ENCODE assay signal across 9 cellular contexts in genomic region chr7:116653204-116653603, GRCh38. TPM values are rescaled to one million over a fixed set of nuclear protein-coding genes. Genes with fewer than 3 reads are reported as not detected.
DNase-seq lines count a peak whose midpoint lies in the region; ATAC-seq, FAIRE-seq and TF ChIP-seq lines count a peak whose summit lies in the region.
"Had no signal": no experiment of that assay in that cellular context is flagged by ENCODE, and none has a peak within 500 bp of the region (broad histone marks: within the 10 kb centered on the region; RNA-seq: fewer than 3 reads in every experiment).

No MANE protein-coding gene starts in this region.

- peak; percentile 42 for DNase-seq in H54 (ENCODE audit: insufficient read length, low spot score)
- DNase-seq in fibroblast of lung (ENCODE audit: low read depth in 2 of 2): peak; percentile 27 to 94
- DNase-seq in smooth muscle cell (lab: John Stamatoyannopoulos, UW; ENCODE audit: unreplicated experiment): no peak
- DNase-seq in nephron progenitor cell: no peak

- FAIRE-seq in H54 (lab: Jason Lieb, UNC): peak; percentile 97
- FAIRE-seq: H1 had no signal

- H3K9me3 Mint-ChIP-seq in nephron progenitor cell: peaks cover 3% of the 10 kb centered on the region

- ATAC-seq in GM18870 (IDR thresholded peaks at IDR 0.05; ENCODE audit: unreplicated experiment): no peak
- ATAC-seq in GM18517 (IDR thresholded peaks at IDR 0.05; ENCODE audit: unreplicated experiment): no peak

- H3K79me2 ChIP-seq in OCI-LY3 (ENCODE audit: low read length): no peaks in the 10 kb centered on the region
- no peaks in the 10 kb centered on the region for H3K79me2 ChIP-seq in fibroblast of lung (ENCODE audit: control insufficient read depth, insufficient read depth, low read length)
- no peaks in the 10 kb centered on the region for H3K79me2 ChIP-seq in smooth muscle cell (ENCODE audit: low read depth)

- no peak overlapping the region for H3K9ac ChIP-seq in OCI-LY3 (ENCODE audit: low read length)
- no peak overlapping the region for H3K9ac ChIP-seq in fibroblast of lung (ENCODE audit: insufficient read depth, low read length)
- H3K9ac ChIP-seq in smooth muscle cell (ENCODE audit: low read depth): no peak overlapping the region

- H3K9me3 ChIP-seq in OCI-LY3 (ENCODE audit: insufficient read depth, low read length): no peaks in the 10 kb centered on the region
- H3K9me3 ChIP-seq in fibroblast of lung (ENCODE audit: control insufficient read depth, insufficient read depth, low read depth, low read length): no peaks in the 10 kb centered on the region
- no peaks in the 10 kb centered on the region for H3K9me3 ChIP-seq in smooth muscle cell (replicated peaks; ENCODE audit: low read depth)

- H3K4me1 Mint-ChIP-seq in nephron progenitor cell: peaks cover 20% of the 10 kb centered on the region

- H3K36me3 Mint-ChIP-seq in nephron progenitor cell (ENCODE audit: low read depth): no peaks in the 10 kb centered on the region
- H3K36me3 Mint-ChIP-seq: mesothelial cell of epicardium had no signal

- H3K27ac Mint-ChIP-seq in nephron progenitor cell: no peak overlapping the region
- H3K27ac Mint-ChIP-seq: mesothelial cell of epicardium had no signal

- H3K27me3 ChIP-seq in OCI-LY3 (ENCODE audit: low read depth, low read length) (no peaks in the 10 kb centered on the region), fibroblast of lung (ENCODE audit: control insufficient read depth, insufficient read depth, low read length) (no peaks in the 10 kb centered on the region), smooth muscle cell (ENCODE audit: low read depth) (no peaks in the 10 kb centered on the region)

- peaks cover 17% of the 10 kb centered on the region for H3K4me1 ChIP-seq in OCI-LY3 (ENCODE audit: low read length)
- no peaks in the 10 kb centered on the region for H3K4me1 ChIP-seq in fibroblast of lung (ENCODE audit: control insufficient read depth, extremely low read depth, insufficient read depth, low read length)
- H3K4me1 ChIP-seq in smooth muscle cell (ENCODE audit: low read depth): no peaks in the 10 kb centered on the region

- H3K27me3 Mint-ChIP-seq in nephron progenitor cell (ENCODE audit: low read depth, poor library complexity): peaks cover 10% of the 10 kb centered on the region

- 57% methylated on average over 3 of the region's 3 CpGs for WGBS in smooth muscle cell (ENCODE audit: low lambda C conversion rate)

- H3K27ac ChIP-seq in OCI-LY3 (ENCODE audit: low read length) (0 out of 2 replicates have a peak overlapping the region, but pooled peaks have one; percentile 4), fibroblast of lung (ENCODE audit: insufficient read depth, low read length) (no peak overlapping the region), smooth muscle cell (ENCODE audit: low read depth) (peak overlapping the region; percentile 37)

- H2AFZ ChIP-seq in OCI-LY3 (ENCODE audit: low read depth, low read length) (peak overlapping the region; percentile 42), fibroblast of lung (ENCODE audit: low read length) (no peak overlapping the region), smooth muscle cell (ENCODE audit: low read depth) (no peak overlapping the region)

- H3K36me3 ChIP-seq in OCI-LY3 (replicated peaks; ENCODE audit: low read depth, low read length) (no peaks in the 10 kb centered on the region), fibroblast of lung (ENCODE audit: control insufficient read depth, insufficient read depth, low read length) (no peaks in the 10 kb centered on the region), smooth muscle cell (ENCODE audit: low read depth) (no peaks in the 10 kb centered on the region)

- H3K4me2 ChIP-seq in OCI-LY3 (ENCODE audit: low read length): peak overlapping the region; percentile 29
- H3K4me2 ChIP-seq in fibroblast of lung (ENCODE audit: extremely low read depth, insufficient read depth, low read length): no peak overlapping the region
- H3K4me2 ChIP-seq in smooth muscle cell: no peak overlapping the region

- H3F3A ChIP-seq in smooth muscle cell (ENCODE audit: low read depth): no peaks in the 10 kb centered on the region

- no peak for TF ChIP-seq POLR2A in H54 (IDR thresholded peaks at IDR 0.05; ENCODE audit: low read depth, low read length)

- no peaks in the 10 kb centered on the region for H4K20me1 ChIP-seq in OCI-LY3 (ENCODE audit: insufficient read depth, low read length)
- H4K20me1 ChIP-seq in fibroblast of lung (ENCODE audit: control insufficient read depth, extremely low read depth, insufficient read depth, low read length): no peaks in the 10 kb centered on the region
- no peaks in the 10 kb centered on the region for H4K20me1 ChIP-seq in smooth muscle cell (ENCODE audit: low read depth)

- H3K4me3 ChIP-seq in OCI-LY3 (ENCODE audit: low read length): no peak overlapping the region
- H3K4me3 ChIP-seq in fibroblast of lung (replicated peaks in 1 of 4; ENCODE audit: control extremely low read depth in 1 of 4, insufficient read depth in 1 of 4, low read depth in 3 of 4, low read length in 4 of 4): no peak overlapping the region
- H3K4me3 ChIP-seq in smooth muscle cell: no peak overlapping the region

- H3K4me3 Mint-ChIP-seq in nephron progenitor cell: no peak overlapping the region
- H3K4me3 Mint-ChIP-seq: mesothelial cell of epicardium had no signal

- TF ChIP-seq CTCF in OCI-LY3 (IDR thresholded peaks at IDR 0.05; ENCODE audit: low read depth, low read length) (no peak), fibroblast of lung (conservative IDR thresholded peaks at IDR 0.05 in 1 of 2, IDR thresholded peaks at IDR 0.05 in 1 of 2; ENCODE audit: low read depth in 1 of 2, low read length in 2 of 2) (no peak), smooth muscle cell (IDR thresholded peaks at IDR 0.05; ENCODE audit: borderline replicate concordance, insufficient read depth, poor library complexity, severe bottlenecking) (no peak), nephron progenitor cell (IDR thresholded peaks at IDR 0.05) (no peak)

RNA-seq across cellular contexts. Expression of gene MET, which starts 18.8 kb away (rescaled TPM):
- total RNA-seq in fibroblast of lung (29.8 and 44.4 TPM in 2 replicates), smooth muscle cell (12.0 and 12.8 TPM in 2 replicates)
- polyA plus RNA-seq in fibroblast of lung (33.4 and 42.1 TPM in 2 replicates), smooth muscle cell (1.2 and 5.2 TPM in 2 replicates)
- 17.2 and 21.1 TPM in 2 replicates for polyA plus RNA-seq in fibroblast of lung (2012)
- polyA minus RNA-seq in fibroblast of lung (ENCODE audit: low replicate concordance): 78.6 and 112 TPM in 2 replicates

Comparison
In these comparisons a context has a peak if more than half of its experiments do, and no peak if none do; other contexts are left out.
1. DNase-seq: peak in H54 (single experiment) and fibroblast of lung (2 of 2); none in smooth muscle cell (single experiment) and nephron progenitor cell (single experiment).